In genomic region chr5:173742432-173742816, GRCh38 we compare ENCODE assay signal across 12 cellular contexts.
DNase-seq lines count a peak whose midpoint lies in the region; ATAC-seq and TF ChIP-seq lines count a peak whose summit lies in the region.
"Had no signal": no experiment of that assay in that cellular context is flagged by ENCODE, and none has a peak within 500 bp of the region (broad histone marks: within the 10 kb centered on the region; RNA-seq: fewer than 3 reads in every experiment).

No MANE protein-coding gene starts in this region.

- ATAC-seq in GM19035 (IDR thresholded peaks at IDR 0.05; ENCODE audit: unreplicated experiment) = peak; percentile 75
- peak; percentile 55 for ATAC-seq in HG02759 (IDR thresholded peaks at IDR 0.05; ENCODE audit: unreplicated experiment)
- no peak for ATAC-seq in aorta (ENCODE audit: low FRiP score)
- ATAC-seq in upper lobe of right lung = no peak

- H3K9ac ChIP-seq in KMS-11 = no peak overlapping the region

- no peak for DNase-seq in aorta
- DNase-seq in upper lobe of right lung = no peak
- DNase-seq in WERI-Rb-1 = no peak
- no peak for DNase-seq in NCI-H1417 (lab: John Stamatoyannopoulos, UW)
- DNase-seq: CD8-positive, alpha-beta memory T cell; HCEC 1CT; nephron progenitor cell; stimulated activated CD4-positive, alpha-beta T cell treated with anti-CD3 and anti-CD28 coated beads, Interleukin-4, amount 100 ng/mL, for 4 hours had no signal

- peaks cover 91% of the 10 kb centered on the region for H3K4me1 ChIP-seq in DOHH2 (ENCODE audit: control insufficient read depth, low read length)
- peaks cover 80% of the 10 kb centered on the region for H3K4me1 ChIP-seq in KMS-11 (ENCODE audit: low read depth, poor library complexity, severe bottlenecking)
- no peaks in the 10 kb centered on the region for H3K4me1 ChIP-seq in aorta (ENCODE audit: control insufficient read depth in 1 of 2, insufficient read depth in 2 of 2, low read length in 2 of 2)
- peaks cover 9% of the 10 kb centered on the region for H3K4me1 ChIP-seq in upper lobe of right lung

- peak overlapping the region; percentile 91 for H3K27ac ChIP-seq in DOHH2 (ENCODE audit: low read depth, low read length)
- H3K27ac ChIP-seq in KMS-11 = peak overlapping the region; percentile 86; the same call in 1 of the 2 replicates
- H3K27ac ChIP-seq in aorta (ENCODE audit: low read depth in 1 of 2, low read length in 2 of 2) = no peak overlapping the region
- no peak overlapping the region for H3K27ac ChIP-seq in upper lobe of right lung
- H3K27ac ChIP-seq in WERI-Rb-1 = no peak overlapping the region

- TF ChIP-seq CTCF in DOHH2 (IDR thresholded peaks at IDR 0.05; ENCODE audit: low read depth, low read length, poor library complexity, severe bottlenecking) (no peak), KMS-11 (conservative IDR thresholded peaks at IDR 0.05; ENCODE audit: low read depth, low read length) (no peak), upper lobe of right lung (IDR thresholded peaks at IDR 0.05) (no peak), WERI-Rb-1 (IDR thresholded peaks at IDR 0.05; ENCODE audit: low read depth, low read length) (no peak)

- H3K4me3 ChIP-seq in DOHH2 (ENCODE audit: low read length) (peak overlapping the region; percentile 34), KMS-11 (IDR thresholded peaks at IDR 0.05; ENCODE audit: insufficient read depth, low read depth, low read length) (no peak overlapping the region), aorta (ENCODE audit: low read length in 2 of 2) (no peak overlapping the region), upper lobe of right lung (no peak overlapping the region), WERI-Rb-1 (ENCODE audit: low read depth, low read length) (no peak overlapping the region)

- no peak overlapping the region for H2AFZ ChIP-seq in KMS-11 (ENCODE audit: low read depth)

- no peaks in the 10 kb centered on the region for H4K20me1 ChIP-seq in DOHH2 (ENCODE audit: control insufficient read depth, insufficient read depth, low read depth, low read length)
- H4K20me1 ChIP-seq in KMS-11 (ENCODE audit: insufficient read depth) = no peaks in the 10 kb centered on the region

- intact Hi-C loops in aorta (cut with DNase I) = no loop called here
- intact Hi-C loops in upper lobe of right lung (cut with DNase I) = no loop called here

- peaks cover 4% of the 10 kb centered on the region; the same call in 1 of the 2 replicates for H3K9me3 ChIP-seq in DOHH2 (ENCODE audit: control insufficient read depth, insufficient read depth, low read length)
- H3K9me3 ChIP-seq in aorta (ENCODE audit: control insufficient read depth, low read length) = no peaks in the 10 kb centered on the region
- no peaks in the 10 kb centered on the region for H3K9me3 ChIP-seq in upper lobe of right lung
- peaks cover 2% of the 10 kb centered on the region for H3K9me3 ChIP-seq in WERI-Rb-1 (ENCODE audit: severe bottlenecking)

- H3K79me2 ChIP-seq in DOHH2 (ENCODE audit: control insufficient read depth, low read length) = no peaks in the 10 kb centered on the region
- no peaks in the 10 kb centered on the region for H3K79me2 ChIP-seq in KMS-11 (ENCODE audit: insufficient read depth, low read depth)

- 91 to 94% methylated on average over 3 of the region's 3 CpGs for WGBS in aorta, 2 donors

- H3K36me3 ChIP-seq in DOHH2 (ENCODE audit: control insufficient read depth, low read length) (peaks cover 9% of the 10 kb centered on the region), KMS-11 (ENCODE audit: insufficient read depth) (no peaks in the 10 kb centered on the region), aorta (ENCODE audit: control insufficient read depth in 1 of 2, insufficient read depth in 2 of 2, low read length in 1 of 2) (no peaks in the 10 kb centered on the region), upper lobe of right lung (no peaks in the 10 kb centered on the region), WERI-Rb-1 (no peaks in the 10 kb centered on the region)

- peak overlapping the region; percentile 60 for H3K4me2 ChIP-seq in DOHH2 (ENCODE audit: low read length)
- H3K4me2 ChIP-seq in KMS-11 = peak overlapping the region; percentile 77; the same call in 1 of the 2 replicates

- H3K27me3 ChIP-seq in DOHH2 (ENCODE audit: control insufficient read depth, low read length) (no peaks in the 10 kb centered on the region), KMS-11 (ENCODE audit: insufficient read depth, low read depth) (no peaks in the 10 kb centered on the region), aorta (ENCODE audit: control insufficient read depth in 1 of 2, insufficient read depth in 2 of 2, low read length in 1 of 2) (no peaks in the 10 kb centered on the region), upper lobe of right lung (no peaks in the 10 kb centered on the region), WERI-Rb-1 (ENCODE audit: insufficient read depth, low read depth, severe bottlenecking) (no peaks in the 10 kb centered on the region)

- peaks cover 18% of the 10 kb centered on the region for H3F3A ChIP-seq in DOHH2 (ENCODE audit: control insufficient read depth, insufficient read depth)

- no peaks in the 10 kb centered on the region for H3K9me2 ChIP-seq in DOHH2 (replicated peaks; ENCODE audit: control insufficient read depth, low read length)

Comparison
In these comparisons a context has a peak if more than half of its experiments do, and no peak if none do; other contexts are left out.
1. H3K27ac ChIP-seq: peak in DOHH2 (single experiment) and KMS-11 (single experiment); none in aorta (0 of 2), upper lobe of right lung (single experiment) and WERI-Rb-1 (single experiment).
2. ATAC-seq: peak in GM19035 (single experiment) and HG02759 (single experiment); none in aorta (single experiment) and upper lobe of right lung (single experiment).